In genomic region chr5:55929020-55929799, GRCh38 we compare ENCODE assay signal across 1 cellular context.
TF ChIP-seq lines count a peak whose summit lies in the region.

No MANE protein-coding gene starts in this region.

TF ChIP-seq in HepG2, 621 proteins besides CTCF, POLR2A, EP300 and RAD21 (continued from another document):
- no peak for TF ChIP-seq MLXIP (CRISPR knock-in tag; IDR thresholded peaks at IDR 0.05; ENCODE audit: borderline replicate concordance)
